In the genomic region with DNA sequence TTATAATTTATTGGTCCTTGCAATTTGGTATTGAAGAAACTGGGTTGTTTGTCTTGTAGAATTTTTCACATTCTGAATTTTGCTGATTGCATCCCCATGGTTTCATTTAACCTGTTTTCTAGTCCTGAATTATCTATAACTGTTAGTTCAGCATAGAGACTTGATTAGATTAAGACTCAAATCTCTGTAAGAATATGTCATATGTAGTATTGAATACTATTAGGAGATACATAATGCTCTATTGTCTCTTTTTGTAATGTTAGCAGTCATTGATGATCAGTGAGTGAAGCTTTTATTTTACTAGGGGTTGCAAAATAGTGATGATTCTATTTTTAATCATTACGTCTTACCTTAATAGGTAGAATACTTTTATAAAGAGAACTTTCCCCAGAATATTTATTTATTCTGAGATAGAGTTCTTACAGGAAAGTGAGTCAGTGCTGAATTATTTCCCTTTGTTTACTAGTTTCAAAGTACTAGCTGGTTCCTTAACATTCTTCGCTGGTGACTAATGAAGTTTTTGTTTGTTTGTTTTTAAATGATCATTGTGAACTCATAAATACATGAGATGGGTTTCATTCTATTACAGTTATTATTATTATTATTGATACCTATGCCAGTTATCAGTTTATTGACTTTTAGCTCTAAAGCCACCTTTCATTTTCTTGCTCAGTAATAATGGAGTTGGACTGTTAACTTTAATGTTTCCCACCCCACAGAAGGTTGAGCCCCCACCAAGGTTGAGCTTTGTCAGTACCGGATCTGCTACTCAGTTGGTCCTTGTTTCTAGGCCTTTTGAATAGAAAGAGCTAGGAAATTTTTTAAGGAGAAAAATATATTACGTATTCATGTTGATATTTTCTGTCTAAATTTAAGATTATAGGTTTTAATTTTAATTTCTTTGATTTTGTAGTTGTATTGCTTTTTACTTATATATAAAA, we compare ENCODE assay signal across 9 cellular contexts.
DNase-seq lines count a peak whose midpoint lies in the region; ATAC-seq and TF ChIP-seq lines count a peak whose summit lies in the region.
"Had no signal": no experiment of that assay in that cellular context is flagged by ENCODE, and none has a peak within 500 bp of the region (broad histone marks: within the 10 kb centered on the region; RNA-seq: fewer than 3 reads in every experiment).

No MANE protein-coding gene starts in this region.

- no peak overlapping the region for H3K4me3 Mint-ChIP-seq in GM23338
- H3K4me3 Mint-ChIP-seq in activated CD8-positive, alpha-beta memory T cell treated with anti-CD3 and anti-CD28 coated beads, Interleukin-2, amount 10 ng/mL, durations not matched to agents 7 days and 5 days, result no peak overlapping the region

- DNase-seq in GM23338 (ENCODE audit: low spot score) (peak; percentile 74), SJSA1 (ENCODE audit: low read depth in 1 of 2, low spot score in 2 of 2) (peak in 1 of 2 experiments; percentile 94), fibroblast of the aortic adventitia (ENCODE audit: low read depth) (peak; percentile 65), renal cortical epithelial cell (ENCODE audit: low read depth) (peak; percentile 98), COR-L47 (lab: John Stamatoyannopoulos, UW) (no peak), GDM1 (lab: John Stamatoyannopoulos, UW) (no peak)
- DNase-seq in activated CD8-positive, alpha-beta memory T cell treated with anti-CD3 and anti-CD28 coated beads, Interleukin-2, amount 10 ng/mL, durations not matched to agents 7 days and 5 days, result no peak
- DNase-seq: amniotic stem cell had no signal

- no peaks in the 10 kb centered on the region for H3K27me3 Mint-ChIP-seq in GM23338 (ENCODE audit: insufficient read depth, low read depth, poor library complexity)
- H3K27me3 Mint-ChIP-seq in activated CD8-positive, alpha-beta memory T cell treated with anti-CD3 and anti-CD28 coated beads, Interleukin-2, amount 10 ng/mL, durations not matched to agents 7 days and 5 days, result no peaks in the 10 kb centered on the region

- no peaks in the 10 kb centered on the region for H3K27me3 ChIP-seq in GM23338 (ENCODE audit: insufficient read depth)
- no peaks in the 10 kb centered on the region for H3K27me3 ChIP-seq in SJSA1 (replicated peaks)

- CTCF ChIA-PET in activated CD8-positive, alpha-beta memory T cell treated with anti-CD3 and anti-CD28 coated beads, Interleukin-2, amount 10 ng/mL, durations not matched to agents 7 days and 5 days (lab: Charles Lee), result no interaction called here

- ATAC-seq in GM23338 (no peak), HG02870 (IDR thresholded peaks at IDR 0.05; ENCODE audit: unreplicated experiment) (no peak)
- no peak for ATAC-seq in activated CD8-positive, alpha-beta memory T cell treated with anti-CD3 and anti-CD28 coated beads, Interleukin-2, amount 10 ng/mL, durations not matched to agents 7 days and 5 days

- no peaks in the 10 kb centered on the region for H3K9me3 ChIP-seq in SJSA1 (replicated peaks)

- no peaks in the 10 kb centered on the region for H3K36me3 Mint-ChIP-seq in GM23338 (ENCODE audit: low read depth)
- no peaks in the 10 kb centered on the region for H3K36me3 Mint-ChIP-seq in activated CD8-positive, alpha-beta memory T cell treated with anti-CD3 and anti-CD28 coated beads, Interleukin-2, amount 10 ng/mL, durations not matched to agents 7 days and 5 days

- H3K4me1 ChIP-seq in GM23338 (ENCODE audit: insufficient read depth) (peaks cover 18% of the 10 kb centered on the region), SJSA1 (replicated peaks) (peaks cover 67% of the 10 kb centered on the region)

- no peak overlapping the region for H2AFZ ChIP-seq in GM23338

- H3K27ac Mint-ChIP-seq in GM23338, result peak overlapping the region; percentile 51
- H3K27ac Mint-ChIP-seq in activated CD8-positive, alpha-beta memory T cell treated with anti-CD3 and anti-CD28 coated beads, Interleukin-2, amount 10 ng/mL, durations not matched to agents 7 days and 5 days, result no peak overlapping the region

- H3K27ac ChIP-seq in GM23338 (ENCODE audit: low read depth) (0 out of 2 replicates have a peak overlapping the region, but pooled peaks have one; percentile 6), SJSA1 (peak overlapping the region; percentile 94)

- H3K4me1 Mint-ChIP-seq in GM23338, result peaks cover 28% of the 10 kb centered on the region
- H3K4me1 Mint-ChIP-seq in activated CD8-positive, alpha-beta memory T cell treated with anti-CD3 and anti-CD28 coated beads, Interleukin-2, amount 10 ng/mL, durations not matched to agents 7 days and 5 days, result no peaks in the 10 kb centered on the region

- H3K4me3 ChIP-seq in GM23338 (no peak overlapping the region), SJSA1 (no peak overlapping the region), fibroblast of the aortic adventitia (ENCODE audit: low read depth, low read length) (no peak overlapping the region)

- no peaks in the 10 kb centered on the region for H3K9me3 Mint-ChIP-seq in GM23338
- no peaks in the 10 kb centered on the region for H3K9me3 Mint-ChIP-seq in activated CD8-positive, alpha-beta memory T cell treated with anti-CD3 and anti-CD28 coated beads, Interleukin-2, amount 10 ng/mL, durations not matched to agents 7 days and 5 days (ENCODE audit: low read depth)

- H3K9me2 ChIP-seq in GM23338 (ENCODE audit: insufficient read depth), result no peaks in the 10 kb centered on the region

- H3K36me3 ChIP-seq in GM23338 (ENCODE audit: insufficient read depth) (no peaks in the 10 kb centered on the region), SJSA1 (no peaks in the 10 kb centered on the region)

- no peaks in the 10 kb centered on the region for H4K20me1 ChIP-seq in GM23338 (replicated peaks; ENCODE audit: insufficient read depth)

- TF ChIP-seq CTCF in GM23338 (conservative IDR thresholded peaks at IDR 0.05; ENCODE audit: low read depth in 2 of 2) (no peak), fibroblast of the aortic adventitia (IDR thresholded peaks at IDR 0.05; ENCODE audit: insufficient read depth, low read length) (no peak)

- no peaks in the 10 kb centered on the region for H3F3A ChIP-seq in GM23338 (replicated peaks; ENCODE audit: low read depth)

- no peaks in the 10 kb centered on the region for H3K79me2 ChIP-seq in GM23338 (replicated peaks; ENCODE audit: insufficient read depth)

- H3K4me2 ChIP-seq in GM23338, result 0 out of 2 replicates have a peak overlapping the region, but pooled peaks have one; percentile 0

TF ChIP-seq in GM23338, 12 proteins besides CTCF, POLR2A, EP300 and RAD21 (continues in another document):
- no peak for TF ChIP-seq ZNF462 (CRISPR knock-in tag; IDR thresholded peaks at IDR 0.05)
- TF ChIP-seq EZH2 (IDR thresholded peaks at IDR 0.05; ENCODE audit: low read depth, unreplicated experiment), result no peak
- no peak for TF ChIP-seq ZNF114 (CRISPR knock-in tag; IDR thresholded peaks at IDR 0.05)
- TF ChIP-seq JUNB (IDR thresholded peaks at IDR 0.05; ENCODE audit: unreplicated experiment), result no peak

Comparison
In these comparisons a context has a peak if more than half of its experiments do, and no peak if none do; other contexts are left out.
1. DNase-seq: peak in GM23338 (single experiment), fibroblast of the aortic adventitia (single experiment) and renal cortical epithelial cell (single experiment); none in activated CD8-positive, alpha-beta memory T cell treated with anti-CD3 and anti-CD28 coated beads, Interleukin-2, amount 10 ng/mL, durations not matched to agents 7 days and 5 days (single experiment), COR-L47 (single experiment) and GDM1 (single experiment).